ENCODE assay signal across 27 cellular contexts in genomic region chr22:22858559-22858937, GRCh38.
"Had no signal": no experiment of that assay in that cellular context is flagged by ENCODE, and none has a peak within 500 bp of the region (broad histone marks: within the 10 kb centered on the region; RNA-seq: fewer than 3 reads in every experiment).

No MANE protein-coding gene starts in this region.

- ATAC-seq: esophagus mucosa, foreskin keratinocyte, heart right ventricle, left ventricle myocardium superior, psoas muscle, upper lobe of right lung had no signal

- H3K9me3 ChIP-seq: adrenal gland, heart right ventricle, neutrophil, psoas muscle, sigmoid colon, stomach, tibial artery, upper lobe of right lung had no signal

- H3K4me3 ChIP-seq: adrenal gland, heart right ventricle, psoas muscle, sigmoid colon, stomach, tibial artery, upper lobe of right lung had no signal

- H3K4me1 ChIP-seq: adrenal gland, foreskin keratinocyte, heart right ventricle, psoas muscle, sigmoid colon, stomach, tibial artery, upper lobe of right lung had no signal

- H3K27me3 ChIP-seq: adrenal gland, neutrophil had no signal

- DNase-seq: activated CD4-positive, alpha-beta memory T cell treated with anti-CD3 and anti-CD28 coated beads for 36 hours; activated CD4-positive, alpha-beta T cell treated with anti-CD3 and anti-CD28 coated beads for 48 hours; activated CD8-positive, alpha-beta memory T cell treated with anti-CD3 and anti-CD28 coated beads, Interleukin-2, amount 50 U/mL, for 4 hours; activated effector memory CD4-positive, alpha-beta T cell treated with anti-CD3 and anti-CD28 coated beads, Interleukin-2, amount 50 U/mL, for 16 hours; activated naive CD4-positive, alpha-beta T cell treated with anti-CD3 and anti-CD28 coated beads for 36 hours; activated naive CD8-positive, alpha-beta T cell treated with anti-CD3 and anti-CD28 coated beads for 36 hours; activated T-cell treated with anti-CD3 and anti-CD28 coated beads, Interleukin-2, amount 50 U/mL, for 1 hour; adrenal gland; aorta; central memory CD4-positive, alpha-beta T cell; endodermal cell; foreskin keratinocyte; heart right ventricle; left ventricle myocardium superior; nephron progenitor cell; psoas muscle; sigmoid colon; small intestine; stimulated activated CD4-positive, alpha-beta T cell treated with anti-CD3 and anti-CD28 coated beads, Interleukin-4, amount 100 ng/mL, for 4 hours; stimulated activated CD8-positive, alpha-beta memory T cell treated with anti-CD3 and anti-CD28 coated beads, Interleukin-4, amount 100 ng/mL, for 48 hours; stomach; T-helper 9 cell; tibial artery; upper lobe of right lung had no signal

- H3K27ac ChIP-seq: adrenal gland, foreskin keratinocyte, heart right ventricle, neutrophil, psoas muscle, sigmoid colon, stomach, tibial artery, upper lobe of right lung, VCaP had no signal

- H3K36me3 ChIP-seq: adrenal gland, heart right ventricle, neutrophil, sigmoid colon, stomach, tibial artery, upper lobe of right lung had no signal
